In genomic region chr18:58438161-58438983, GRCh38 we compare ENCODE assay signal across 8 cellular contexts.
A peak's percentile ranks its signal among the peaks of the same experiment; 100 is the strongest.
DNase-seq lines count a peak whose midpoint lies in the region; ATAC-seq and TF ChIP-seq lines count a peak whose summit lies in the region.

No MANE protein-coding gene starts in this region.

- intact Hi-C loops in breast epithelium (cut with DNase I; ENCODE audit: low total_unique reads), result no loop called here

- H4K20me1 ChIP-seq in H9 (ENCODE audit: control insufficient read depth, insufficient read depth, insufficient read length), result no peaks in the 10 kb centered on the region

- H3K27ac ChIP-seq in H9 (ENCODE audit: insufficient read length, low read depth, low read length) (no peak overlapping the region), breast epithelium (no peak overlapping the region)

- no peaks in the 10 kb centered on the region for H3K36me3 ChIP-seq in breast epithelium

- H2AFZ ChIP-seq in H9 (ENCODE audit: low read length), result no peak overlapping the region

- no peak overlapping the region for H2BK120ac ChIP-seq in H9 (ENCODE audit: low read depth, low read length, poor library complexity, severe bottlenecking)

- no peaks in the 10 kb centered on the region for H3K79me2 ChIP-seq in H9 (ENCODE audit: insufficient read depth, low read length)

- H2BK12ac ChIP-seq in H9 (ENCODE audit: insufficient read length, low read depth, low read length), result no peak overlapping the region

- H3K79me1 ChIP-seq in H9 (ENCODE audit: insufficient read depth, low read depth, low read length, poor library complexity, severe bottlenecking), result no peaks in the 10 kb centered on the region

- DNase-seq in AG09319 (ENCODE audit: extremely low read depth, low read depth), result peak; percentile 4
- DNase-seq in H9, result no peak
- DNase-seq in breast epithelium (ENCODE audit: low spot score in 2 of 2), result no peak
- no peak for DNase-seq in naive B cell
- no peak for DNase-seq in CD1c-positive myeloid dendritic cell (ENCODE audit: extremely low spot score)

- H3K4me1 ChIP-seq in H9 (ENCODE audit: insufficient read depth, low read length), result no peaks in the 10 kb centered on the region
- H3K4me1 ChIP-seq in breast epithelium, result no peaks in the 10 kb centered on the region

- peaks cover 4 to 6% of the 10 kb centered on the region in 2 experiments; a peak in 3 of 4 replicates for H3K4me1 Mint-ChIP-seq in H9
- peaks cover 13 to 17% (median 14%) of the 10 kb centered on the region in 3 donors for H3K4me1 Mint-ChIP-seq in naive B cell

- H4K5ac ChIP-seq in H9 (ENCODE audit: insufficient read length, low read depth, low read length), result no peak overlapping the region

- no peaks in the 10 kb centered on the region for H3K23me2 ChIP-seq in H9 (ENCODE audit: insufficient read length, low read depth, low read length, poor library complexity, severe bottlenecking)

- no peak overlapping the region for H3K23ac ChIP-seq in H9 (ENCODE audit: insufficient read length, low read depth, low read length)

- H3K4me3 Mint-ChIP-seq in H9, result no peak overlapping the region
- peak overlapping the region; percentile 39 to 89 (median 83) for H3K4me3 Mint-ChIP-seq in naive B cell

- H3K4me3 ChIP-seq in breast epithelium, result peak overlapping the region; percentile 10 to 60 (median 35)

- H3K27ac Mint-ChIP-seq in H9 (no peak overlapping the region), naive B cell (peak overlapping the region in 5 of 6 donors; percentile 4 to 83 (median 19))

- no peak overlapping the region for H3K56ac ChIP-seq in H9 (ENCODE audit: insufficient read length, low read depth, low read length)

- no peak overlapping the region for H3K14ac ChIP-seq in H9 (ENCODE audit: insufficient read depth, low read length)

- no peak overlapping the region for H2BK20ac ChIP-seq in H9 (ENCODE audit: low read depth, low read length, poor library complexity, severe bottlenecking)

- peak overlapping the region; percentile 91 for H4K8ac ChIP-seq in H9 (replicated peaks; ENCODE audit: insufficient read length, low read depth, low read length)

- H3K36me3 Mint-ChIP-seq in H9 (ENCODE audit: insufficient read depth in 1 of 3, low read depth in 3 of 3) (no peaks in the 10 kb centered on the region), naive B cell (no peaks in the 10 kb centered on the region)

- TF ChIP-seq POLR2A in breast epithelium (IDR thresholded peaks at IDR 0.05), result no peak

- H3K9me3 Mint-ChIP-seq in H9, result no peaks in the 10 kb centered on the region
- peaks cover 0 to 2% (median 0%) of the 10 kb centered on the region in 7 donors for H3K9me3 Mint-ChIP-seq in naive B cell

- H2BK15ac ChIP-seq in H9 (ENCODE audit: low read depth, low read length), result no peak overlapping the region

- no peak overlapping the region for H2AK5ac ChIP-seq in H9 (ENCODE audit: insufficient read length, low read length)

- no CpG with 5 or more reads among the region's 6 CpGs for whole genome bisulfite sequencing in H9 (ENCODE audit: extremely low coverage, insufficient read length, low lambda C conversion rate)

- no peak overlapping the region for H2BK5ac ChIP-seq in H9 (ENCODE audit: insufficient read length, low read length)

- H3K4ac ChIP-seq in H9 (ENCODE audit: low read depth, low read length), result no peak overlapping the region

- ATAC-seq in naive B cell (ENCODE audit: low read depth in 2 of 2), result peak; percentile 21 to 36
- ATAC-seq in GM18519 (IDR thresholded peaks at IDR 0.05; ENCODE audit: low FRiP score, unreplicated experiment), result no peak
- ATAC-seq in HG03520 (IDR thresholded peaks at IDR 0.05; ENCODE audit: unreplicated experiment), result no peak
- ATAC-seq in GM18873 (IDR thresholded peaks at IDR 0.05; ENCODE audit: low FRiP score, unreplicated experiment), result no peak

- no peak for TF ChIP-seq CTCF in AG09319 (IDR thresholded peaks at IDR 0.05; ENCODE audit: low read depth, low read length)
- TF ChIP-seq CTCF in H9 (conservative IDR thresholded peaks at IDR 0.05), result no peak
- no peak for TF ChIP-seq CTCF in breast epithelium (IDR thresholded peaks at IDR 0.05)

- no peak overlapping the region for H3K18ac ChIP-seq in H9 (ENCODE audit: insufficient read length, low read depth, low read length)

- no peak overlapping the region for H4K91ac ChIP-seq in H9 (ENCODE audit: insufficient read length, low read depth, low read length)

- no peak overlapping the region for H3T11ph ChIP-seq in H9 (ENCODE audit: low read length)

- H3K27me3 Mint-ChIP-seq in H9 (ENCODE audit: low read depth) (peaks cover 5% of the 10 kb centered on the region), naive B cell (no peaks in the 10 kb centered on the region)

- no peak overlapping the region for H3K4me2 ChIP-seq in H9 (ENCODE audit: insufficient read depth, insufficient read length, low read length)

- no peaks in the 10 kb centered on the region for H3K27me3 ChIP-seq in H9 (ENCODE audit: insufficient read depth, low read length)
- H3K27me3 ChIP-seq in breast epithelium, result no peaks in the 10 kb centered on the region

- no peaks in the 10 kb centered on the region for H3K9me3 ChIP-seq in H9 (ENCODE audit: control insufficient read depth, low read depth, low read length)
- no peaks in the 10 kb centered on the region for H3K9me3 ChIP-seq in breast epithelium

- H3K9ac ChIP-seq in H9 (ENCODE audit: extremely low read depth, insufficient read length, low read length), result no peak overlapping the region

Comparison
In these comparisons a context has a peak if more than half of its experiments do, and no peak if none do; other contexts are left out.
1. H3K27ac Mint-ChIP-seq: peak in naive B cell (5 of 6); none in H9 (0 of 3).
2. H3K4me3 Mint-ChIP-seq: peak in naive B cell (8 of 8); none in H9 (0 of 2).
3. ATAC-seq: peak in naive B cell (2 of 2); none in GM18519 (single experiment), HG03520 (single experiment) and GM18873 (single experiment).